10 cellular contexts compared by ENCODE assay signal in the genomic region with DNA sequence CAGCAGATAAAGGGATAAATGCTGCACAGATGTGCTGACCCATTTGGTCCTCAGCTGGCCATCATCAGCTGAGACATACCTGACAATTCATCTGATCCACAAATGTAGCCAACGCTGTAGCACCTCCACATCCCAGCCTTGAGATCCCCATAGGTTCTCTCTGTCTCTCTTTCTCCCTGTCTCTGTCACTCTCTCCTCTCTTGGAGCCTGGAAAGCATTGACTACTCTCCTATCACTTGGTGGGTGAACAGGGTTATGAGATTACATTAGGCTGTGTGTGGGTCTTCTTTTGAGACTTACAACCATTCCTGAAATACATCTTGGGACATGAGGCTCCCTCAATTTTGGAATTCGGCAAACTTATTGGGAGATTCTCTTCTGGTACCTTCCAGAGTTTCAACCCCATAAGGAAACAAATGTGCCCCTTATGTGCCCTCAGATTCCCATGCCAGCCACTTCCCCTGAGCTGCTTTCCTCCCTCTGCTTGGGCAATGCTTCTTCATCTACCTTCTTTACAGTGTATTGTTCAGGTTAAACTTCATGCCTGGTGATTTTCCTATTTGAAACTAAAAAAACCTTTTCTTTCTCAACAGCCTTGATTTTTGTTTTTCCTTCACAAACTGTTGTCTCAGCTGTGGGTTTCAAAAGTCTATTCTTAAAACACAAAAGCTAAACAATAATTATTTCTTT. TPM values are rescaled to one million over a fixed set of nuclear protein-coding genes. Genes with fewer than 3 reads are reported as not detected.
A peak's percentile ranks its signal among the peaks of the same experiment; 100 is the strongest.
DNase-seq lines count a peak whose midpoint lies in the region; ATAC-seq and TF ChIP-seq lines count a peak whose summit lies in the region.
"Had no signal": no experiment of that assay in that cellular context is flagged by ENCODE, and none has a peak within 500 bp of the region (broad histone marks: within the 10 kb centered on the region; RNA-seq: fewer than 3 reads in every experiment).

No MANE protein-coding gene starts in this region.

- H3K27me3 Mint-ChIP-seq in nephron progenitor cell (ENCODE audit: low read depth, poor library complexity): peaks cover 7% of the 10 kb centered on the region

- no peaks in the 10 kb centered on the region for H3K36me3 Mint-ChIP-seq in nephron progenitor cell (ENCODE audit: low read depth)

- H3K27me3 ChIP-seq in heart left ventricle: no peaks in the 10 kb centered on the region
- no peaks in the 10 kb centered on the region for H3K27me3 ChIP-seq in ectodermal cell (ENCODE audit: control insufficient read depth, insufficient read depth, low read length, poor library complexity, severe bottlenecking)

- TF ChIP-seq POLR2A in heart left ventricle (IDR thresholded peaks at IDR 0.05): no peak

- TF ChIP-seq CTCF in heart left ventricle (IDR thresholded peaks at IDR 0.05) (no peak), nephron progenitor cell (IDR thresholded peaks at IDR 0.05) (no peak)

- ATAC-seq in heart left ventricle (no peak), HG03469 (IDR thresholded peaks at IDR 0.05; ENCODE audit: unreplicated experiment) (no peak), HG03108 (IDR thresholded peaks at IDR 0.05; ENCODE audit: unreplicated experiment) (no peak), GM21367 (IDR thresholded peaks at IDR 0.05; ENCODE audit: unreplicated experiment) (no peak)

- no peaks in the 10 kb centered on the region for H3K9me3 Mint-ChIP-seq in nephron progenitor cell
- H3K9me3 Mint-ChIP-seq: neural crest cell had no signal

- H3K4me1 ChIP-seq in heart left ventricle: peaks cover 0 to 23% (median 14%) of the 10 kb centered on the region in 12 donors
- peaks cover 5% of the 10 kb centered on the region for H3K4me1 ChIP-seq in ectodermal cell (ENCODE audit: control insufficient read depth, insufficient read depth, low read length)

- WGBS in heart left ventricle, 4 donors: 94 to 97% (median 95%) methylated on average over 2 of the region's 2 CpGs
- WGBS in ectodermal cell, 2 experiments: 91 to 93% methylated on average over 2 of the region's 2 CpGs

- no peak overlapping the region for H3K4me3 Mint-ChIP-seq in nephron progenitor cell
- H3K4me3 Mint-ChIP-seq: B cell, neural crest cell had no signal

- H3K4me3 ChIP-seq in heart left ventricle (peak overlapping the region in 7 of 12 donors; percentile 6 to 40 (median 19)), ectodermal cell (ENCODE audit: insufficient read depth, low read depth, low read length) (no peak overlapping the region)

- H3K4me1 Mint-ChIP-seq in nephron progenitor cell: peaks cover 11% of the 10 kb centered on the region
- H3K4me1 Mint-ChIP-seq: B cell had no signal

- DNase-seq in heart left ventricle: no peak
- DNase-seq in cardiac septum (ENCODE audit: low spot score): no peak
- DNase-seq in nephron progenitor cell: no peak
- DNase-seq in LoVo (ENCODE audit: low spot score): no peak

- no peaks in the 10 kb centered on the region for H3K9me3 ChIP-seq in heart left ventricle
- H3K9me3 ChIP-seq in ectodermal cell (ENCODE audit: control insufficient read depth, low read length): no peaks in the 10 kb centered on the region

- H3K27ac Mint-ChIP-seq in nephron progenitor cell: peak overlapping the region; percentile 90
- H3K27ac Mint-ChIP-seq: B cell had no signal

- H3K36me3 ChIP-seq in heart left ventricle (no peaks in the 10 kb centered on the region), ectodermal cell (ENCODE audit: control insufficient read depth, insufficient read depth, low read length) (no peaks in the 10 kb centered on the region)

- intact Hi-C loops in heart left ventricle (cut with DNase I): loop anchor here in 1 of 10 donors (5.0 kb wide), 1 partner anchor 35 kb away; no protein-coding TSS in a partner anchor
- intact Hi-C loops in cardiac septum (cut with DNase I): loop anchor here (5.0 kb wide), 1 partner anchor 35 kb away; no protein-coding TSS in a partner anchor

- H3K27ac ChIP-seq in heart left ventricle (peak overlapping the region; percentile 8 to 78 (median 68)), ectodermal cell (ENCODE audit: insufficient read depth, low read depth, low read length, poor library complexity, severe bottlenecking) (peak overlapping the region; percentile 54)

RNA-seq across cellular contexts. Expression of a gene that starts 29.1 kb away (rescaled TPM):
- total RNA-seq in heart left ventricle (10 to 100 TPM in 1 of 9 donors, 1 to 10 TPM in 8; 3.9 to 14.4 (median 6.4) TPM), cardiac septum (9.8 TPM)
- 1 to 10 TPM; 2.2 to 4.1 TPM for polyA plus RNA-seq in heart left ventricle
- polyA plus RNA-seq in ectodermal cell (2013, experiment 1 of 4): 22.3 TPM
- polyA plus RNA-seq in ectodermal cell (2013, experiment 2 of 4): 26.2 TPM
- 22.3 TPM for polyA plus RNA-seq in ectodermal cell (2013, experiment 3 of 4)
- polyA plus RNA-seq in ectodermal cell (2013, experiment 4 of 4): 26.8 TPM
- total RNA-seq: B cell had no signal
